ENCODE assay signal across 8 cellular contexts in genomic region chr3:138174421-138175122, GRCh38. TPM values are rescaled to one million over a fixed set of nuclear protein-coding genes. Genes with fewer than 3 reads are reported as not detected.
A peak's percentile ranks its signal among the peaks of the same experiment; 100 is the strongest.
DNase-seq lines count a peak whose midpoint lies in the region; ATAC-seq and TF ChIP-seq lines count a peak whose summit lies in the region.

DBR1 (minus strand) TSS chr3:138174921; CDS start chr3:138174795, 126 bp downstream.

- no peak within 1 kb of the TSS; the same call in 1 of the 2 replicates for H2BK120ac ChIP-seq in IMR-90 (ENCODE audit: low read depth, low read length)

- no peak within 1 kb of the TSS for H2BK20ac ChIP-seq in IMR-90 (ENCODE audit: low read depth, low read length)

- H4K8ac ChIP-seq in IMR-90 (ENCODE audit: low read depth in 2 of 2, low read length in 2 of 2): peak within 1 kb of the TSS; percentile 91 to 94

- peak within 1 kb of the TSS; percentile 33; the same call in 1 of the 2 replicates for H3K18ac ChIP-seq in IMR-90 (ENCODE audit: low read depth, low read length)

- H3K14ac ChIP-seq in IMR-90 (replicated peaks; ENCODE audit: low read depth, low read length): peak within 1 kb of the TSS; percentile 85

- TF ChIP-seq POLR2A in IMR-90 (IDR thresholded peaks at IDR 0.05; ENCODE audit: low read depth, low read length): peak; percentile 89

- H3K23ac ChIP-seq in IMR-90 (ENCODE audit: low read depth, low read length): peak within 1 kb of the TSS; percentile 78

- peak within 1 kb of the TSS; percentile 64 for H4K91ac ChIP-seq in IMR-90 (ENCODE audit: insufficient read depth, low read depth, low read length)

- no peak for TF ChIP-seq RAD21 in IMR-90 (IDR thresholded peaks at IDR 0.05; ENCODE audit: low read length)

- no peak within 1 kb of the TSS; the same call in 1 of the 2 replicates for H2AK5ac ChIP-seq in IMR-90 (ENCODE audit: low read depth, low read length)

- no peaks in the 10 kb centered on the region for H3K9me2 ChIP-seq in PC-3 (replicated peaks; ENCODE audit: low read length)

- dilution Hi-C loops in IMR-90 (cut with HindIII; ENCODE audit: low sequenced_read_pairs, unreplicated experiment): no loop called here

- H3K36me3 ChIP-seq in IMR-90 (ENCODE audit: control insufficient read depth, insufficient read depth, low read length): peaks cover 5% of the 10 kb centered on the region; the same call in 1 of the 2 replicates
- H3K36me3 ChIP-seq in PC-3 (ENCODE audit: low read depth, low read length): no peaks in the 10 kb centered on the region

- H3K4ac ChIP-seq in IMR-90 (ENCODE audit: low read depth, low read length): peak within 1 kb of the TSS; percentile 83

- H2BK15ac ChIP-seq in IMR-90 (ENCODE audit: low read depth, low read length): no peak within 1 kb of the TSS; the same call in 2 of the 3 replicates

- POLR2A ChIA-PET in IMR-90 (lab: Charles Lee; ENCODE audit: unreplicated experiment) (interaction anchor here (1.0 kb wide), 1 partner anchor 13 kb away, joined by 3 read pairs; the partner anchor contains the start of gene ARMC8), PC-3 (lab: Charles Lee; ENCODE audit: unreplicated experiment) (interaction anchor here (0.6 to 1.1 kb wide), 4 partner anchors 24 to 149 kb away, joined by 3 to 16 read pairs (median 8); no protein-coding TSS in a partner anchor)

- H3K79me1 ChIP-seq in IMR-90 (ENCODE audit: low read depth in 1 of 2, low read length in 2 of 2): peaks cover 11 to 19% of the 10 kb centered on the region in 2 experiments

- peak within 1 kb of the TSS; percentile 97 for H2AFZ ChIP-seq in IMR-90 (replicated peaks; ENCODE audit: low read length, poor library complexity)
- H2AFZ ChIP-seq in PC-3 (ENCODE audit: low read length): peak within 1 kb of the TSS; percentile 95

- in situ Hi-C loops in IMR-90 (cut with MboI; ENCODE audit: low sequenced_read_pairs): loop anchor here (10.0 kb wide), 1 partner anchor 100 kb away; no protein-coding TSS in a partner anchor

- CTCF ChIA-PET in IMR-90 (lab: Yijun Ruan, JAX) (interaction anchor here (0.5 to 1.0 kb wide), 3 partner anchors 45 to 132 kb away, joined by 3 read pairs; no protein-coding TSS in a partner anchor), PC-3 (lab: Charles Lee) (interaction anchor here (0.8 kb wide), 1 partner anchor 173 kb away, joined by 4 read pairs; no protein-coding TSS in a partner anchor)

- H3K9me1 ChIP-seq in IMR-90 (ENCODE audit: insufficient read depth, low read length): no peaks in the 10 kb centered on the region

- intact Hi-C loops in IMR-90 (cut with micrococcal nuclease) (loop anchor here (2.0 kb wide), 1 partner anchor 106 kb away; no protein-coding TSS in a partner anchor), PC-3 (cut with micrococcal nuclease) (loop anchor here (5.0 kb wide), 1 partner anchor 173 kb away; the partner anchor contains the start of gene MRAS)

- peak within 1 kb of the TSS; percentile 87 for H3K4me3 ChIP-seq in IMR-90 (ENCODE audit: insufficient read depth, low read depth, low read length)
- peak within 1 kb of the TSS; percentile 73 for H3K4me3 ChIP-seq in PC-3 (ENCODE audit: low read length)
- peak within 1 kb of the TSS; percentile 78 for H3K4me3 ChIP-seq in mononuclear cell (ENCODE audit: low read length)

- no peaks in the 10 kb centered on the region for H3F3A ChIP-seq in PC-3 (ENCODE audit: low read length, unreplicated experiment)

- no TSS peak for BruUV-seq in IMR-90 (replicated peaks; lab: Mats Ljungman, UMichigan)
- BruUV-seq in PC-3 (replicated peaks; lab: Mats Ljungman, UMichigan): TSS peak; percentile 85

- H3K27ac ChIP-seq in IMR-90 (ENCODE audit: insufficient read depth, low read length) (peak within 1 kb of the TSS; percentile 84), PC-3 (ENCODE audit: low read length) (peak within 1 kb of the TSS; percentile 61), epithelial cell of prostate (peak within 1 kb of the TSS; percentile 68)

- peak within 1 kb of the TSS; percentile 88 for H3K9ac ChIP-seq in IMR-90 (ENCODE audit: low read depth, low read length)
- H3K9ac ChIP-seq in PC-3 (ENCODE audit: low read length): peak within 1 kb of the TSS; percentile 91

- H3K27me3 ChIP-seq in IMR-90 (ENCODE audit: control insufficient read depth, insufficient read depth, low read length) (no peaks in the 10 kb centered on the region; the same call in 1 of the 2 replicates), PC-3 (ENCODE audit: low read length) (no peaks in the 10 kb centered on the region), mononuclear cell (ENCODE audit: insufficient read depth, low read length) (no peaks in the 10 kb centered on the region)

- 0% methylated on average over 16 of the region's 38 CpGs; no CpG with 5 or more reads in 1 of the 2 experiments for WGBS in IMR-90 (ENCODE audit: extremely low coverage in 2 of 2, insufficient read length in 1 of 2), 2 experiments

- peaks cover 32% of the 10 kb centered on the region for H3K79me2 ChIP-seq in PC-3 (ENCODE audit: low read length)

- peak within 1 kb of the TSS; percentile 95 for H3K4me2 ChIP-seq in IMR-90 (ENCODE audit: low read depth, low read length)
- peak within 1 kb of the TSS; percentile 79 for H3K4me2 ChIP-seq in PC-3 (ENCODE audit: low read length)

- no peaks in the 10 kb centered on the region for H3K9me3 ChIP-seq in IMR-90 (ENCODE audit: control insufficient read depth, insufficient read depth, low read length)
- H3K9me3 ChIP-seq in PC-3 (ENCODE audit: low read length): no peaks in the 10 kb centered on the region
- H3K9me3 ChIP-seq in mononuclear cell (ENCODE audit: low read depth, low read length): no peaks in the 10 kb centered on the region

- H3K4me1 ChIP-seq in IMR-90 (ENCODE audit: control insufficient read depth, insufficient read depth, low read length) (no peaks in the 10 kb centered on the region), PC-3 (ENCODE audit: insufficient read depth, low read length) (0 out of 2 replicates have a peak, but pooled peaks cover 5% of the 10 kb centered on the region), mononuclear cell (ENCODE audit: insufficient read depth, low read length) (peaks cover 26% of the 10 kb centered on the region)

- peak within 1 kb of the TSS; percentile 76 for H3K56ac ChIP-seq in IMR-90 (ENCODE audit: extremely low read depth, insufficient read depth, low read length)

- H2AK9ac ChIP-seq in IMR-90 (replicated peaks; ENCODE audit: low read depth, low read length, poor library complexity): peak within 1 kb of the TSS; percentile 65

- DNase-seq in DMS153 (lab: John Stamatoyannopoulos, UW) (peak; percentile 74), IMR-90 (peak; percentile 80), PC-3 (peak; percentile 83), activated T-cell treated with anti-CD3 and anti-CD28 coated beads for 4 hours (peak; percentile 70), epithelial cell of prostate (ENCODE audit: low read depth, low spot score) (peak; percentile 34)
- DNase-seq in stimulated activated CD8-positive, alpha-beta memory T cell treated with anti-CD3 and anti-CD28 coated beads, Interleukin-4, amount 100 ng/mL, for 24 hours (ENCODE audit: low read depth): peak; percentile 51

- peak within 1 kb of the TSS; percentile 81 for H4K5ac ChIP-seq in IMR-90 (ENCODE audit: low read depth, low read length)

- TF ChIP-seq CTCF in IMR-90 (conservative IDR thresholded peaks at IDR 0.05; ENCODE audit: low read depth, low read length) (no peak), PC-3 (conservative IDR thresholded peaks at IDR 0.05; ENCODE audit: low read depth, low read length) (no peak)

- peak within 1 kb of the TSS; percentile 47 for H2BK5ac ChIP-seq in IMR-90 (ENCODE audit: low read depth, low read length, poor library complexity, severe bottlenecking)

- no peaks in the 10 kb centered on the region for H4K20me1 ChIP-seq in IMR-90 (ENCODE audit: insufficient read depth, low read length)
- no peaks in the 10 kb centered on the region for H4K20me1 ChIP-seq in PC-3 (ENCODE audit: low read length)

- ATAC-seq in GM21529 (IDR thresholded peaks at IDR 0.05; ENCODE audit: unreplicated experiment) (peak; percentile 90), IMR-90 (ENCODE audit: low read depth) (peak; percentile 96), PC-3 (peak; percentile 93)

TF ChIP-seq in IMR-90, 13 proteins besides CTCF, POLR2A, EP300 and RAD21:
- TF ChIP-seq MXI1 (IDR thresholded peaks at IDR 0.05; ENCODE audit: borderline replicate concordance, low read depth, low read length) (peak; percentile 48; the same call in 1 of the 2 replicates), MAFK (IDR thresholded peaks at IDR 0.05; ENCODE audit: low read depth, low read length) (no peak), SMC3 (IDR thresholded peaks at IDR 0.05; ENCODE audit: low read depth, low read length) (no peak), NFE2L2 (IDR thresholded peaks at IDR 0.05; ENCODE audit: low read depth, low read length) (no peak)

RNA-seq across cellular contexts. Expression of gene DBR1, which starts in this region (rescaled TPM):
- 12.5 and 17.5 TPM in 2 replicates for total RNA-seq in IMR-90 (2012; rRNA removed)
- polyA plus RNA-seq in IMR-90 (2012; rRNA removed): 6.9 and 7.6 TPM in 2 replicates
- polyA plus RNA-seq in IMR-90 (2012; cell fraction: cytosol; rRNA removed): 2.6 and 3.5 TPM in 2 replicates
- 2.4 and 5.6 TPM in 2 replicates for polyA plus RNA-seq in IMR-90 (2012; cell fraction: nucleus; rRNA removed; ENCODE audit: low replicate concordance)
- 10.0 and 14.0 TPM in 2 replicates for total RNA-seq in PC-3 (2014; rRNA removed)
- 16.0 TPM for total RNA-seq in mononuclear cell

Comparison
In these comparisons a context has a peak if more than half of its experiments do, and no peak if none do; other contexts are left out.
1. Peak in every context shown above with its lines: DNase-seq, ATAC-seq, H3K4me3 ChIP-seq and H3K27ac ChIP-seq.